ENCODE assay signal across 22 cellular contexts in the genomic region with DNA sequence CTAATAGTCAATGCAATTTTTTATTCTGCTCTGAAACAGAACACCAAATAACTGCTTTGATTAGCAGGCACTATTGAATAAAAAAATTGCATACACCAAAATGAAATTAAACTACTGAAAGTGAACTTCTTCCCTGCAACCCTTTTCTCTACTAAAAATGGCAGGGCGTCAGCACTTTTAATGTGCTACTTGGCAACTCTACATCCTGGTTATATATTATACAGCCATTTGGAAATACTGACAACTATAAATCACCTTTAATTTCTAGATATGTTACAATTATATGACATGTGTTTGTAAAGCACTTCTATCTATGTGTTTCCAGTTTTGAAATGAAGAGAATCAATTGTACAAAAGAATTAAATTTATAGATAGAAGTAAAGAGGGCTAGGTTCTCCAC.
"Had no signal": no experiment of that assay in that cellular context is flagged by ENCODE, and none has a peak within 500 bp of the region (broad histone marks: within the 10 kb centered on the region; RNA-seq: fewer than 3 reads in every experiment).

No MANE protein-coding gene starts in this region.

- FAIRE-seq: islet of Langerhans had no signal

- H3K9me3 ChIP-seq: heart left ventricle, left lung, ovary, right atrium auricular region, tibial nerve, vagina had no signal

- H3K27ac ChIP-seq: heart left ventricle, left lung, ovary, right atrium auricular region, skin epidermis, tibial nerve, vagina had no signal

- ATAC-seq: heart left ventricle; left lung; naive thymus-derived CD4-positive, alpha-beta T cell; natural killer cell treated with Interleukin-12 subunit alpha and Interleukin-12 subunit beta and Interleukin-15 and Interleukin-18, amount 100 ng/mL, for 72 hours; sciatic nerve; stimulated activated effector memory CD8-positive, alpha-beta T cell treated with anti-CD3 and anti-CD28 coated beads, Interleukin-12 subunit alpha, Interleukin-12 subunit beta, amount 100 ng/mL, for 72 hours; stimulated activated naive CD8-positive, alpha-beta T cell treated with anti-CD3 and anti-CD28 coated beads, Interleukin-15, amount 100 ng/mL, for 72 hours had no signal

- H3K36me3 ChIP-seq: ovary had no signal

- DNase-seq: heart left ventricle; hypothalamus; immature natural killer cell; left lung; mesendoderm; naive thymus-derived CD4-positive, alpha-beta T cell; ovary; stimulated activated CD4-positive, alpha-beta T cell treated with anti-CD3 and anti-CD28 coated beads, Interleukin-12 subunit alpha, Interleukin-12 subunit beta, amount 100 ng/mL, for 4 hours; stimulated activated CD4-positive, alpha-beta T cell treated with anti-CD3 and anti-CD28 coated beads, Interleukin-15, amount 100 ng/mL, for 24 hours; stimulated activated CD4-positive, alpha-beta T cell treated with anti-CD3 and anti-CD28 coated beads, Interleukin-4, amount 100 ng/mL, for 24 hours; stimulated activated naive CD4-positive, alpha-beta T cell treated with Interleukin-2 at 50 U/mL for 16 hours; stimulated activated naive CD8-positive, alpha-beta T cell treated with anti-CD3 and anti-CD28 coated beads, Interleukin-15, amount 100 ng/mL, for 72 hours; substantia nigra had no signal

- H3K4me3 ChIP-seq: heart left ventricle, left lung, lung, ovary, right atrium auricular region, skin epidermis, tibial nerve, vagina had no signal
